28 cellular contexts compared by ENCODE assay signal in genomic region chrX:11328134-11328533, GRCh38. TPM values are rescaled to one million over a fixed set of nuclear protein-coding genes. Genes with fewer than 3 reads are reported as not detected.
DNase-seq lines count a peak whose midpoint lies in the region; FAIRE-seq and TF ChIP-seq lines count a peak whose summit lies in the region.
"Had no signal": no experiment of that assay in that cellular context is flagged by ENCODE, and none has a peak within 500 bp of the region (broad histone marks: within the 10 kb centered on the region; RNA-seq: fewer than 3 reads in every experiment).

No MANE protein-coding gene starts in this region.

- peak overlapping the region; percentile 41 for H3K27ac Mint-ChIP-seq in progenitor cell of endocrine pancreas
- H3K27ac Mint-ChIP-seq in CD4-positive, alpha-beta memory T cell, result no peak overlapping the region
- H3K27ac Mint-ChIP-seq: CD14-positive monocyte; CD4-positive, alpha-beta T cell had no signal

- H3K4me1 Mint-ChIP-seq in progenitor cell of endocrine pancreas (ENCODE audit: low read depth), result peaks cover 29% of the 10 kb centered on the region
- H3K4me1 Mint-ChIP-seq in CD4-positive, alpha-beta memory T cell, result no peaks in the 10 kb centered on the region
- H3K4me1 Mint-ChIP-seq: CD14-positive monocyte had no signal

- no peak overlapping the region for H3K4me3 Mint-ChIP-seq in progenitor cell of endocrine pancreas (ENCODE audit: low read depth)
- H3K4me3 Mint-ChIP-seq in CD4-positive, alpha-beta memory T cell, result no peak overlapping the region
- H3K4me3 Mint-ChIP-seq: CD14-positive monocyte; CD4-positive, alpha-beta T cell had no signal

- TF ChIP-seq CTCF in VCaP (conservative IDR thresholded peaks at IDR 0.05), result no peak
- no peak for TF ChIP-seq CTCF in progenitor cell of endocrine pancreas (IDR thresholded peaks at IDR 0.05; ENCODE audit: unreplicated experiment)

- H3K36me3 Mint-ChIP-seq in progenitor cell of endocrine pancreas (ENCODE audit: insufficient read depth), result no peaks in the 10 kb centered on the region
- H3K36me3 Mint-ChIP-seq in CD4-positive, alpha-beta memory T cell, result no peaks in the 10 kb centered on the region
- H3K36me3 Mint-ChIP-seq: CD14-positive monocyte had no signal

- no peaks in the 10 kb centered on the region for H3K9me3 ChIP-seq in CD4-positive, alpha-beta memory T cell (ENCODE audit: control insufficient read depth in 1 of 2, low read length in 2 of 2)
- H3K9me3 ChIP-seq: A549, BE2C had no signal

- POLR2A ChIA-PET in CD4-positive, alpha-beta memory T cell (lab: Charles Lee; ENCODE audit: partially characterized antibody), result no interaction called here

- no peak overlapping the region for H3K4me3 ChIP-seq in CD4-positive, alpha-beta memory T cell (ENCODE audit: low read length in 2 of 2)
- H3K4me3 ChIP-seq: A549; BLaER1 treated with 17β-estradiol and CSF1 and Interleukin-3, amounts not matched to agents 10 nM and 100 nM; GM23248 had no signal

- no peaks in the 10 kb centered on the region for H3K27me3 ChIP-seq in CD4-positive, alpha-beta memory T cell (ENCODE audit: insufficient read depth, low read length)
- H3K27me3 ChIP-seq: BE2C had no signal

- H3K9me3 Mint-ChIP-seq in progenitor cell of endocrine pancreas (ENCODE audit: low read depth), result peaks cover 12% of the 10 kb centered on the region
- H3K9me3 Mint-ChIP-seq in CD4-positive, alpha-beta memory T cell, result peaks cover 0 to 14% (median 3%) of the 10 kb centered on the region in 8 donors
- H3K9me3 Mint-ChIP-seq: CD4-positive, alpha-beta T cell had no signal

- DNase-seq in GM19239 (ENCODE audit: insufficient read length, low spot score) (no peak), progenitor cell of endocrine pancreas (ENCODE audit: low spot score, unreplicated experiment) (no peak), NCI-H82 treated with DMSO at 0.1 percent for 48 hours (lab: John Stamatoyannopoulos, UW; ENCODE audit: unreplicated experiment) (no peak)
- no peak for DNase-seq in stimulated activated CD4-positive, alpha-beta T cell treated with anti-CD3 and anti-CD28 coated beads, Interleukin-4, amount 100 ng/mL, for 4 hours
- no peak for DNase-seq in CD4-positive, alpha-beta memory T cell
- DNase-seq: 8988T; ACHN; AML-193; BE2C; Calu3; CD4-positive, alpha-beta T cell; COR-L47; DMS53; DMS79 treated with DMSO at 0.1 percent for 48 hours; GF-D8; GM23248; H7; HCEC 1CT had no signal

- no peaks in the 10 kb centered on the region for H3K36me3 ChIP-seq in CD4-positive, alpha-beta memory T cell (ENCODE audit: insufficient read depth, low read length)
- H3K36me3 ChIP-seq: BE2C; BLaER1 treated with 17β-estradiol and CSF1 and Interleukin-3, amounts not matched to agents 10 nM and 100 nM had no signal

- no peaks in the 10 kb centered on the region for H3K4me1 ChIP-seq in CD4-positive, alpha-beta memory T cell (ENCODE audit: insufficient read depth, low read length)
- H3K4me1 ChIP-seq: A549; BE2C; BLaER1 treated with 17β-estradiol and CSF1 and Interleukin-3, amounts not matched to agents 10 nM and 100 nM had no signal

- FAIRE-seq in GM19239 (lab: Jason Lieb, UNC) (peak; percentile 44), colon (lab: Jason Lieb, UNC) (peak; percentile 60)
- FAIRE-seq: GM12891, GM18507, H1 had no signal

- CTCF ChIA-PET in CD4-positive, alpha-beta memory T cell (lab: Charles Lee; ENCODE audit: partially characterized antibody), result no interaction called here

- peak overlapping the region; percentile 52 for H3K27ac ChIP-seq in VCaP
- no peak overlapping the region for H3K27ac ChIP-seq in CD4-positive, alpha-beta memory T cell (ENCODE audit: low read depth, low read length)
- H3K27ac ChIP-seq: A549; BLaER1 treated with 17β-estradiol and CSF1 and Interleukin-3, amounts not matched to agents 10 nM and 100 nM; GM23248 had no signal

- intact Hi-C loops in CD4-positive, alpha-beta memory T cell (cut with micrococcal nuclease), result no loop called here

- no peaks in the 10 kb centered on the region for H3K27me3 Mint-ChIP-seq in progenitor cell of endocrine pancreas
- H3K27me3 Mint-ChIP-seq in CD4-positive, alpha-beta memory T cell, result no peaks in the 10 kb centered on the region
- H3K27me3 Mint-ChIP-seq: CD4-positive, alpha-beta T cell had no signal

RNA-seq across cellular contexts. Expression of gene AMELX, which starts 34.9 kb away (rescaled TPM):
- total RNA-seq in progenitor cell of endocrine pancreas, result not detected in 2 replicates
- not detected for total RNA-seq in CD4-positive, alpha-beta memory T cell
- polyA plus RNA-seq in CD4-positive, alpha-beta memory T cell, result not detected
- total RNA-seq: Calu3; CD4-positive, alpha-beta T cell; Daoy; G401; GM23248; H1; H7 had no signal
- polyA plus RNA-seq: A549, CD14-positive monocyte, GM23248, H1 had no signal
